Comparison of ENCODE assay signal across 21 cellular contexts in the genomic region with DNA sequence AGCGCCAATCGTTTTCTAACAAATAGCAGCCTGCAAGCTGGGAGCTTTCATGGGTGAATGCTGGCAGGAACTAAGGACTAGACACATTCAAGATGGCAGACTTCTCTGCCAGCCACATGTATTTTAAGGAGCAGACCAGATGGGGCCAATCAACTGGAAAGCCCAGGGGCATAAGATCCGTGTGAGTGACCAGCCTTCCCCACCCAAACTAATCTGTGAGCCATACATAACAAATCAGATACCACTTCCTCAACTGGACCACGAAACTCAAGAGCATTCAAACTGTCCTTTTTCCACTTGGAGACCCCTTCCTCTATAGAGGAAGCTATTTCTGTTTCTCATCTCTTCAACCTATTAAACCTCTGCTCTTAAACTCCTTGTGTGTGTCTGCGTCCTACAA. TPM values are rescaled to one million over a fixed set of nuclear protein-coding genes. Genes with fewer than 3 reads are reported as not detected.
DNase-seq lines count a peak whose midpoint lies in the region; ATAC-seq, FAIRE-seq and TF ChIP-seq lines count a peak whose summit lies in the region.
"Had no signal": no experiment of that assay in that cellular context is flagged by ENCODE, and none has a peak within 500 bp of the region (broad histone marks: within the 10 kb centered on the region; RNA-seq: fewer than 3 reads in every experiment).

No MANE protein-coding gene starts in this region.

- H3K9ac ChIP-seq in BLaER1, result peak overlapping the region; percentile 86

- H3K36me3 ChIP-seq in BLaER1, result no peaks in the 10 kb centered on the region
- H3K36me3 ChIP-seq in SJSA1, result no peaks in the 10 kb centered on the region
- H3K36me3 ChIP-seq in mucosa of descending colon (ENCODE audit: low read depth), result no peaks in the 10 kb centered on the region
- H3K36me3 ChIP-seq: SJCRH30 had no signal

- FAIRE-seq in GM18507 (lab: Jason Lieb, UNC), result peak; percentile 63
- FAIRE-seq: A549 had no signal

- peak overlapping the region; percentile 53 for H3K4me3 ChIP-seq in BLaER1
- H3K4me3 ChIP-seq in SJSA1, result no peak overlapping the region
- H3K4me3 ChIP-seq in mucosa of descending colon, result no peak overlapping the region
- H3K4me3 ChIP-seq: A549, SJCRH30 had no signal

- H3K27ac ChIP-seq in BLaER1 (peak overlapping the region; percentile 97), SJSA1 (peak overlapping the region; percentile 75)
- H3K27ac ChIP-seq: A549, RWPE1, SJCRH30 had no signal

- ATAC-seq in mucosa of descending colon (peak; percentile 39), HG02852 (IDR thresholded peaks at IDR 0.05; ENCODE audit: unreplicated experiment) (no peak)
- ATAC-seq: A549 had no signal

- H3K27me3 ChIP-seq in BLaER1 (no peaks in the 10 kb centered on the region), SJSA1 (replicated peaks) (no peaks in the 10 kb centered on the region)

- H4K20me1 ChIP-seq in BLaER1, result no peaks in the 10 kb centered on the region

- DNase-seq in GM18507 (ENCODE audit: extremely low spot score, insufficient read length, low read depth) (no peak), SJSA1 (ENCODE audit: low read depth in 1 of 2, low spot score in 2 of 2) (no peak), mucosa of descending colon (no peak), T-helper 2 cell (no peak), GM19238 (ENCODE audit: insufficient read length, low spot score) (no peak)
- DNase-seq: CD4-positive, CD25-positive, alpha-beta regulatory T cell; GDM1; HCEC 1CT; IMR-90; NCI-H1417; NCI-H1930; NCI-H2171 treated with DMSO at 0.1 percent for 48 hours; NCI-H510A; NCI-H82; SJCRH30 had no signal

- H3K4me1 ChIP-seq in BLaER1 (peaks cover 97% of the 10 kb centered on the region), SJSA1 (replicated peaks) (peaks cover 54% of the 10 kb centered on the region), mucosa of descending colon (ENCODE audit: low read depth) (no peaks in the 10 kb centered on the region)
- H3K4me1 ChIP-seq: A549, SJCRH30 had no signal

- H3K4me2 ChIP-seq in BLaER1, result peak overlapping the region; percentile 91
- H3K4me2 ChIP-seq: A549 had no signal

- no peaks in the 10 kb centered on the region for H3K9me3 ChIP-seq in BLaER1
- no peaks in the 10 kb centered on the region for H3K9me3 ChIP-seq in SJSA1 (replicated peaks)
- H3K9me3 ChIP-seq in mucosa of descending colon, result no peaks in the 10 kb centered on the region
- H3K9me3 ChIP-seq: A549, SJCRH30 had no signal

- intact Hi-C loops in mucosa of descending colon (cut with DNase I, micrococcal nuclease), result no loop called here

- TF ChIP-seq CTCF in mucosa of descending colon (IDR thresholded peaks at IDR 0.05), result no peak

RNA-seq across cellular contexts. Expression of gene TCL1B, which starts 9.7 kb away (rescaled TPM):
- total RNA-seq in SJSA1 (2014; rRNA removed; shearing (Covaris generic)), result not detected in 2 replicates
- not detected for total RNA-seq in mucosa of descending colon
- total RNA-seq: CD4-positive, CD25-positive, alpha-beta regulatory T cell; HT-29; IMR-90; LHCN-M2; SJCRH30 had no signal

RNA-seq across cellular contexts. Expression of gene TCL1A, which starts 18.0 kb away (rescaled TPM):
- not detected in 2 replicates for total RNA-seq in SJSA1 (2014; rRNA removed; shearing (Covaris generic))
- total RNA-seq in mucosa of descending colon, result under 1 TPM in 1 of 3 donors, not detected in 2; 0.31 TPM
- total RNA-seq: HT-29, IMR-90, LHCN-M2, SJCRH30 had no signal
